18 cellular contexts compared by ENCODE assay signal in the genomic region with DNA sequence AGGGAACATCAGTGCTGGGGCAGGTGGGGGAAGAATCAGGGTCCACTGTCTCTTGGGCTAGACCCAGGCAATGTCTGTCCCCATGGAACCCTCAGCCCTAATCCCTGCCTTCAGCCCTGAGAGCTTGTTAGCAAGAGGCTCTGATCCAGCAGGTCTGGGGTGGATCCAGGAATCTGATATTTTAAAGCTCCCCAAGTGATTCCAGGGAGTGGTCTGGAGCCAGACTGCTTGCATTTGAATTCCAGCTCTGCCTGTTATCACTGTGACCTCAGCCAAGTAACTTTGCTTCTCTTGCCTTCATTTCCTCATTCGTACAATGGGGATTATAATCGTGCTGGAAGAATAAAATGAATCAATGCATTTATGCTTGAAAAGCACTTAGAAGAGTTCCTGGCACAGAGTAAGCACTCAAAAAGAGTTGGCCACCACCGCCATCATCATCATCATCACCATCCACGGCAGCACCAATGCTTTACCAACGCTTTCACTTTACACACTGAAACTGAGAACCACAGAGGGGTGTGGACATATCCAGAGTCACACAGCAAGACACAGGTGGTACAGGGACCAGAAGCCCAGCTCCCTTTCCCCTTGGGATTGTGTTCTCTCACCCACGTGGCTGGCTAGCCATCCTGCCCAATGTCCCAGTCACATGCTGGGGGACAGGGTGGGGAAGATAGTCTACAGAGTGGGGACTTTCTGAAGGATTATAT.
"Had no signal": no experiment of that assay in that cellular context is flagged by ENCODE, and none has a peak within 500 bp of the region (broad histone marks: within the 10 kb centered on the region; RNA-seq: fewer than 3 reads in every experiment).

No MANE protein-coding gene starts in this region.

- H3K36me3 Mint-ChIP-seq: activated naive CD4-positive, alpha-beta T cell treated with anti-CD3 and anti-CD28 coated beads, Interleukin-2, amount 50 U/mL, for 24 hours; natural killer cell had no signal

- H3K4me3 ChIP-seq: esophagus muscularis mucosa, mucosa of descending colon, prostate gland, thyroid gland, vagina had no signal

- DNase-seq: activated CD4-positive, alpha-beta T cell treated with anti-CD3 and anti-CD28 coated beads for 1 hour; activated T-cell treated with anti-CD3 and anti-CD28 coated beads for 4 hours; amniotic stem cell; brain microvascular endothelial cell; foreskin fibroblast; left cardiac atrium; mucosa of descending colon; natural killer cell; nucleus accumbens; stimulated activated CD4-positive, alpha-beta T cell treated with anti-CD3 and anti-CD28 coated beads, Interleukin-2, amount 100 ng/mL, for 48 hours; SW 1271; thyroid gland had no signal

- H3K9me3 Mint-ChIP-seq: activated naive CD4-positive, alpha-beta T cell treated with anti-CD3 and anti-CD28 coated beads, Interleukin-2, amount 50 U/mL, for 24 hours; activated T-helper 2 cell treated with anti-CD3 and anti-CD28 coated beads, Interferon-gamma antibody, Interleukin-2, Interleukin-4, amounts not matched to agents 10 μg/mL and 5 μg/mL and 100 μg/mL, durations not matched to agents 14 hours and 24 hours and 36 hours; natural killer cell; T-helper 2 cell treated with Interferon-gamma antibody and Interleukin-4, amounts not matched to agents 5 μg/mL and 100 μg/mL, for 36 hours had no signal

- H3K27me3 Mint-ChIP-seq: activated naive CD4-positive, alpha-beta T cell treated with anti-CD3 and anti-CD28 coated beads, Interleukin-2, amount 50 U/mL, for 24 hours had no signal

- H3K27ac ChIP-seq: brain microvascular endothelial cell, esophagus muscularis mucosa, prostate gland, thyroid gland, vagina had no signal

- H3K27me3 ChIP-seq: brain microvascular endothelial cell, esophagus muscularis mucosa, thyroid gland, vagina had no signal

- H3K27ac Mint-ChIP-seq: activated naive CD4-positive, alpha-beta T cell treated with anti-CD3 and anti-CD28 coated beads, Interleukin-2, amount 50 U/mL, for 24 hours; activated T-helper 2 cell treated with anti-CD3 and anti-CD28 coated beads, Interferon-gamma antibody, Interleukin-2, Interleukin-4, amounts not matched to agents 10 μg/mL and 5 μg/mL and 100 μg/mL, durations not matched to agents 14 hours and 24 hours and 36 hours; natural killer cell; T-helper 2 cell treated with Interferon-gamma antibody and Interleukin-4, amounts not matched to agents 5 μg/mL and 100 μg/mL, for 36 hours had no signal

- H3K9me3 ChIP-seq: esophagus muscularis mucosa, mucosa of descending colon, prostate gland, thyroid gland, vagina had no signal

- H3K4me1 ChIP-seq: esophagus muscularis mucosa, prostate gland, vagina had no signal

- H3K4me3 Mint-ChIP-seq: activated naive CD4-positive, alpha-beta T cell treated with anti-CD3 and anti-CD28 coated beads, Interleukin-2, amount 50 U/mL, for 24 hours; natural killer cell; T-helper 2 cell treated with Interferon-gamma antibody and Interleukin-4, amounts not matched to agents 5 μg/mL and 100 μg/mL, for 36 hours had no signal

- ATAC-seq: mucosa of descending colon, natural killer cell had no signal

- H3K36me3 ChIP-seq: brain microvascular endothelial cell, esophagus muscularis mucosa, prostate gland, thyroid gland, vagina had no signal

- H3K4me1 Mint-ChIP-seq: natural killer cell had no signal
